21 cellular contexts compared by ENCODE assay signal in genomic region chr17:64603987-64604386, GRCh38. TPM values are rescaled to one million over a fixed set of nuclear protein-coding genes. Genes with fewer than 3 reads are reported as not detected.
DNase-seq lines count a peak whose midpoint lies in the region; ATAC-seq and TF ChIP-seq lines count a peak whose summit lies in the region.
"Had no signal": no experiment of that assay in that cellular context is flagged by ENCODE, and none has a peak within 500 bp of the region (broad histone marks: within the 10 kb centered on the region; RNA-seq: fewer than 3 reads in every experiment).

No MANE protein-coding gene starts in this region.

- peaks cover 3% of the 10 kb centered on the region for H3K36me3 Mint-ChIP-seq in activated naive CD4-positive, alpha-beta T cell treated with anti-CD3 and anti-CD28 coated beads, Interleukin-2, amount 50 U/mL, for 24 hours
- H3K36me3 Mint-ChIP-seq: IgD-negative memory B cell had no signal

- no peak overlapping the region for H3K4me2 ChIP-seq in HCT116 (ENCODE audit: low read length)

- no peak for TF ChIP-seq RAD21 in HCT116 (IDR thresholded peaks at IDR 0.05; ENCODE audit: low read depth)

- H3K4me3 ChIP-seq in HCT116 (replicated peaks in 1 of 2; ENCODE audit: low read depth in 1 of 2, low read length in 2 of 2) (no peak overlapping the region), adipocyte (ENCODE audit: low read length) (no peak overlapping the region), mesodermal cell (ENCODE audit: extremely low read depth, insufficient read depth, low read length, poor library complexity, severe bottlenecking) (no peak overlapping the region)

- CTCF ChIA-PET in HCT116 (lab: Charles Lee): interaction anchor here (0.7 kb wide), 1 partner anchor 195 kb away, joined by 3 read pairs; no protein-coding TSS in a partner anchor

- H3K36me3 ChIP-seq in HCT116 (ENCODE audit: control insufficient read depth in 1 of 2, insufficient read depth in 2 of 2, low read length in 2 of 2) (peaks cover 3 to 4% of the 10 kb centered on the region in 2 experiments; a peak in 1 of 4 replicates), adipocyte (ENCODE audit: control insufficient read depth, insufficient read depth, low read length, severe bottlenecking) (no peaks in the 10 kb centered on the region), mesodermal cell (ENCODE audit: control insufficient read depth, insufficient read depth, low read length) (peaks cover 23% of the 10 kb centered on the region)

- no peaks in the 10 kb centered on the region for H3K27me3 Mint-ChIP-seq in activated naive CD4-positive, alpha-beta T cell treated with anti-CD3 and anti-CD28 coated beads, Interleukin-2, amount 50 U/mL, for 24 hours
- H3K27me3 Mint-ChIP-seq: B cell, IgD-negative memory B cell had no signal

- intact Hi-C loops in HCT116 (cut with micrococcal nuclease): no loop called here

- ATAC-seq in HCT116 (no peak), HG02938 (IDR thresholded peaks at IDR 0.05; ENCODE audit: unreplicated experiment) (no peak)

- H3K27me3 ChIP-seq in HCT116 (ENCODE audit: insufficient read depth, low read length) (no peaks in the 10 kb centered on the region), adipocyte (replicated peaks; ENCODE audit: control insufficient read depth, insufficient read depth, low read length) (no peaks in the 10 kb centered on the region)

- no peak for TF ChIP-seq CTCF in HCT116 (IDR thresholded peaks at IDR 0.05 in 2 of 3, conservative IDR thresholded peaks at IDR 0.05 in 1 of 3; ENCODE audit: borderline replicate concordance in 1 of 3, insufficient read depth in 1 of 3, low read depth in 2 of 3, low read length in 2 of 3)

- H3K4me1 Mint-ChIP-seq in activated naive CD4-positive, alpha-beta T cell treated with anti-CD3 and anti-CD28 coated beads, Interleukin-2, amount 50 U/mL, for 24 hours: peaks cover 56% of the 10 kb centered on the region

- no peak overlapping the region for H2AFZ ChIP-seq in HCT116 (ENCODE audit: low read depth, low read length, poor library complexity, severe bottlenecking)

- TF ChIP-seq POLR2A in HCT116 (IDR thresholded peaks at IDR 0.05; ENCODE audit: borderline replicate concordance, extremely low read depth, insufficient read depth, insufficient read length): no peak

- H3K79me2 ChIP-seq in HCT116 (ENCODE audit: insufficient read depth, low read length): peaks cover 99% of the 10 kb centered on the region

- DNase-seq in activated naive CD4-positive, alpha-beta T cell treated with Interleukin-2 at 50 U/mL for 16 hours: no peak
- DNase-seq in HCT116 (ENCODE audit: low read depth, low spot score) (no peak), adipocyte (ENCODE audit: low read depth) (no peak), 8988T (no peak), NCI-H2107 (lab: John Stamatoyannopoulos, UW) (no peak)
- DNase-seq: DMS53, GF-D8, H9, Karpas-422, NCI-H1694, NCI-H2081 treated with DMSO at 0.1 percent for 48 hours, NCI-H446 treated with DMSO at 0.1 percent for 48 hours, NCI-H526 treated with DMSO at 0.1 percent for 48 hours, RPMI8226, SHP77 had no signal

- H3K27ac ChIP-seq in HCT116 (ENCODE audit: low read depth, low read length) (no peak overlapping the region), mesodermal cell (ENCODE audit: low read depth, low read length, severe bottlenecking) (peak overlapping the region; percentile 41)

- RAD21 ChIA-PET in HCT116 (lab: Charles Lee; ENCODE audit: low non-redundant PET in 1 of 2, low total read pairs in 2 of 2, uncharacterized antibody in 2 of 2, unreplicated experiment in 2 of 2): no interaction called here

- no peaks in the 10 kb centered on the region for H3K9me3 ChIP-seq in HCT116 (ENCODE audit: control insufficient read depth in 1 of 2, insufficient read depth in 1 of 2, low read depth in 1 of 2, low read length in 2 of 2)
- no peaks in the 10 kb centered on the region for H3K9me3 ChIP-seq in adipocyte (ENCODE audit: control insufficient read depth, low read length)
- no peaks in the 10 kb centered on the region for H3K9me3 ChIP-seq in mesodermal cell (ENCODE audit: control insufficient read depth, low read length)

- peaks cover 24% of the 10 kb centered on the region for H4K20me1 ChIP-seq in HCT116 (ENCODE audit: insufficient read depth)

- H3K9ac ChIP-seq in HCT116 (ENCODE audit: low read length): no peak overlapping the region
- H3K9ac ChIP-seq in adipocyte (ENCODE audit: low read length): peak overlapping the region; percentile 17

- TSS peak; percentile 6 for BruUV-seq in HCT116 (replicated peaks; lab: Mats Ljungman, UMichigan)

- peak overlapping the region; percentile 81 for H3K27ac Mint-ChIP-seq in activated naive CD4-positive, alpha-beta T cell treated with anti-CD3 and anti-CD28 coated beads, Interleukin-2, amount 50 U/mL, for 24 hours
- H3K27ac Mint-ChIP-seq: B cell, H9, IgD-negative memory B cell had no signal

- no peak overlapping the region for H3K4me3 Mint-ChIP-seq in activated naive CD4-positive, alpha-beta T cell treated with anti-CD3 and anti-CD28 coated beads, Interleukin-2, amount 50 U/mL, for 24 hours
- H3K4me3 Mint-ChIP-seq: B cell, CD14-positive monocyte, H9 had no signal

- WGBS in mesodermal cell (ENCODE audit: insufficient coverage in 2 of 2), 2 experiments: 86% methylated on average over 1 of the region's 1 CpG; no CpG with 5 or more reads in 1 of the 2 experiments

- POLR2A ChIA-PET in HCT116 (lab: Charles Lee): no interaction called here

- H3K9me2 ChIP-seq in HCT116 (ENCODE audit: insufficient read depth): no peaks in the 10 kb centered on the region

- H3K9me3 Mint-ChIP-seq in activated naive CD4-positive, alpha-beta T cell treated with anti-CD3 and anti-CD28 coated beads, Interleukin-2, amount 50 U/mL, for 24 hours: no peaks in the 10 kb centered on the region
- H3K9me3 Mint-ChIP-seq: CD14-positive monocyte, H9, IgD-negative memory B cell had no signal

- peaks cover 7 to 22% of the 10 kb centered on the region in 2 experiments; a peak in 3 of 4 replicates for H3K4me1 ChIP-seq in HCT116 (ENCODE audit: control insufficient read depth in 1 of 2, insufficient read depth in 2 of 2, low read length in 2 of 2)
- H3K4me1 ChIP-seq in adipocyte (ENCODE audit: control insufficient read depth, insufficient read depth, low read length): peaks cover 18% of the 10 kb centered on the region
- peaks cover 23% of the 10 kb centered on the region for H3K4me1 ChIP-seq in mesodermal cell (ENCODE audit: control insufficient read depth, insufficient read depth, low read length, poor library complexity, severe bottlenecking)

TF ChIP-seq in HCT116, 20 proteins besides CTCF, POLR2A, EP300 and RAD21 (continues in another document):
- TF ChIP-seq, protein P1, sequence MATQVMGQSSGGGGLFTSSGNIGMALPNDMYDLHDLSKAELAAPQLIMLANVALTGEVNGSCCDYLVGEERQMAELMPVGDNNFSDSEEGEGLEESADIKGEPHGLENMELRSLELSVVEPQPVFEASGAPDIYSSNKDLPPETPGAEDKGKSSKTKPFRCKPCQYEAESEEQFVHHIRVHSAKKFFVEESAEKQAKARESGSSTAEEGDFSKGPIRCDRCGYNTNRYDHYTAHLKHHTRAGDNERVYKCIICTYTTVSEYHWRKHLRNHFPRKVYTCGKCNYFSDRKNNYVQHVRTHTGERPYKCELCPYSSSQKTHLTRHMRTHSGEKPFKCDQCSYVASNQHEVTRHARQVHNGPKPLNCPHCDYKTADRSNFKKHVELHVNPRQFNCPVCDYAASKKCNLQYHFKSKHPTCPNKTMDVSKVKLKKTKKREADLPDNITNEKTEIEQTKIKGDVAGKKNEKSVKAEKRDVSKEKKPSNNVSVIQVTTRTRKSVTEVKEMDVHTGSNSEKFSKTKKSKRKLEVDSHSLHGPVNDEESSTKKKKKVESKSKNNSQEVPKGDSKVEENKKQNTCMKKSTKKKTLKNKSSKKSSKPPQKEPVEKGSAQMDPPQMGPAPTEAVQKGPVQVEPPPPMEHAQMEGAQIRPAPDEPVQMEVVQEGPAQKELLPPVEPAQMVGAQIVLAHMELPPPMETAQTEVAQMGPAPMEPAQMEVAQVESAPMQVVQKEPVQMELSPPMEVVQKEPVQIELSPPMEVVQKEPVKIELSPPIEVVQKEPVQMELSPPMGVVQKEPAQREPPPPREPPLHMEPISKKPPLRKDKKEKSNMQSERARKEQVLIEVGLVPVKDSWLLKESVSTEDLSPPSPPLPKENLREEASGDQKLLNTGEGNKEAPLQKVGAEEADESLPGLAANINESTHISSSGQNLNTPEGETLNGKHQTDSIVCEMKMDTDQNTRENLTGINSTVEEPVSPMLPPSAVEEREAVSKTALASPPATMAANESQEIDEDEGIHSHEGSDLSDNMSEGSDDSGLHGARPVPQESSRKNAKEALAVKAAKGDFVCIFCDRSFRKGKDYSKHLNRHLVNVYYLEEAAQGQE (IDR thresholded peaks at IDR 0.05; ENCODE audit: low read depth): no peak
- TF ChIP-seq SIN3A (IDR thresholded peaks at IDR 0.05; ENCODE audit: low read depth) (no peak), SP1 (IDR thresholded peaks at IDR 0.05; ENCODE audit: low read depth) (no peak), EGR1 (IDR thresholded peaks at IDR 0.05; ENCODE audit: low read depth) (no peak), SRF (IDR thresholded peaks at IDR 0.05; ENCODE audit: low read depth) (no peak), ZFX (IDR thresholded peaks at IDR 0.05) (no peak), TCF7L2 (IDR thresholded peaks at IDR 0.05; ENCODE audit: borderline replicate concordance, extremely low read depth, insufficient read depth, insufficient read length) (no peak), POLR2AphosphoS5 (IDR thresholded peaks at IDR 0.05; ENCODE audit: low read depth, low read length) (no peak), ZNF274 (IDR thresholded peaks at IDR 0.05; ENCODE audit: low read depth, low read length) (no peak), EZH2 (IDR thresholded peaks at IDR 0.05) (no peak), EZH2phosphoT487 (IDR thresholded peaks at IDR 0.05; ENCODE audit: borderline replicate concordance) (no peak)
- TF ChIP-seq, protein P2, sequence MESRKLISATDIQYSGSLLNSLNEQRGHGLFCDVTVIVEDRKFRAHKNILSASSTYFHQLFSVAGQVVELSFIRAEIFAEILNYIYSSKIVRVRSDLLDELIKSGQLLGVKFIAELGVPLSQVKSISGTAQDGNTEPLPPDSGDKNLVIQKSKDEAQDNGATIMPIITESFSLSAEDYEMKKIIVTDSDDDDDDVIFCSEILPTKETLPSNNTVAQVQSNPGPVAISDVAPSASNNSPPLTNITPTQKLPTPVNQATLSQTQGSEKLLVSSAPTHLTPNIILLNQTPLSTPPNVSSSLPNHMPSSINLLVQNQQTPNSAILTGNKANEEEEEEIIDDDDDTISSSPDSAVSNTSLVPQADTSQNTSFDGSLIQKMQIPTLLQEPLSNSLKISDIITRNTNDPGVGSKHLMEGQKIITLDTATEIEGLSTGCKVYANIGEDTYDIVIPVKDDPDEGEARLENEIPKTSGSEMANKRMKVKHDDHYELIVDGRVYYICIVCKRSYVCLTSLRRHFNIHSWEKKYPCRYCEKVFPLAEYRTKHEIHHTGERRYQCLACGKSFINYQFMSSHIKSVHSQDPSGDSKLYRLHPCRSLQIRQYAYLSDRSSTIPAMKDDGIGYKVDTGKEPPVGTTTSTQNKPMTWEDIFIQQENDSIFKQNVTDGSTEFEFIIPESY (IDR thresholded peaks at IDR 0.05; ENCODE audit: extremely low read depth, insufficient replicate concordance, low read length): no peak

RNA-seq across cellular contexts. Expression of gene SMURF2, which starts 58.1 kb away (rescaled TPM):
- total RNA-seq in HCT116 (2021; ENCODE audit: unreplicated experiment): 127 TPM
- polyA plus RNA-seq in HCT116 (2012): 71.8 and 86.2 TPM in 2 replicates
- 177 TPM for polyA plus RNA-seq in mesodermal cell (2013, experiment 1 of 2)
- 184 TPM for polyA plus RNA-seq in mesodermal cell (2013, experiment 2 of 2)
